4 cellular contexts compared by ENCODE assay signal in genomic region chr5:53006920-53007890, GRCh38.
TF ChIP-seq lines count a peak whose summit lies in the region.

No MANE protein-coding gene starts in this region.

TF ChIP-seq in HepG2, 621 proteins besides CTCF, POLR2A, EP300 and RAD21:
- TF ChIP-seq PAXIP1 (CRISPR knock-in tag; conservative IDR thresholded peaks at IDR 0.05), result 0 out of 2 replicates have a peak, but pooled peaks have one; percentile 11
- TF ChIP-seq CEBPG (CRISPR knock-in tag; IDR thresholded peaks at IDR 0.05), result 0 out of 2 replicates have a peak, but pooled peaks have one; percentile 10
- TF ChIP-seq ZNF10 (CRISPR knock-in tag; IDR thresholded peaks at IDR 0.05; ENCODE audit: borderline replicate concordance, low read depth), result no peak
- no peak for TF ChIP-seq HMG20B (CRISPR knock-in tag; conservative IDR thresholded peaks at IDR 0.05)
- TF ChIP-seq ZNF18 (CRISPR knock-in tag; IDR thresholded peaks at IDR 0.05; ENCODE audit: insufficient replicate concordance), result peak; percentile 48

TF ChIP-seq in SK-N-SH, 30 proteins besides CTCF, POLR2A, EP300 and RAD21:
- TF ChIP-seq RCOR1 (IDR thresholded peaks at IDR 0.05; ENCODE audit: low read length), result no peak
- TF ChIP-seq YY1 (IDR thresholded peaks at IDR 0.05; ENCODE audit: low read depth), result no peak
TF ChIP-seq in SK-N-SH: peak in this region for 0.

TF ChIP-seq in endothelial cell of umbilical vein, 7 proteins besides CTCF, POLR2A, EP300 and RAD21:
- TF ChIP-seq FOS (IDR thresholded peaks at IDR 0.05; ENCODE audit: borderline replicate concordance, insufficient read depth, low read length) (no peak), MYC (IDR thresholded peaks at IDR 0.05; ENCODE audit: low read depth, low read length) (no peak), JUN (IDR thresholded peaks at IDR 0.05; ENCODE audit: borderline replicate concordance, insufficient read depth, insufficient read length, low read depth) (no peak), MAX (IDR thresholded peaks at IDR 0.05; ENCODE audit: insufficient read depth, insufficient read length) (no peak), POLR2AphosphoS5 (IDR thresholded peaks at IDR 0.05; ENCODE audit: insufficient read depth, low read depth, low read length) (no peak)
TF ChIP-seq in endothelial cell of umbilical vein: peak in this region for 0.

TF ChIP-seq in HEK293T, 16 proteins besides CTCF, POLR2A, EP300 and RAD21:
- no peak for TF ChIP-seq SP1 (IDR thresholded peaks at IDR 0.05)
- TF ChIP-seq ARNT (IDR thresholded peaks at IDR 0.05), result no peak
- TF ChIP-seq SUZ12 (IDR thresholded peaks at IDR 0.05), result no peak
- no peak for TF ChIP-seq FOXK2 (IDR thresholded peaks at IDR 0.05)
- no peak for TF ChIP-seq FOXA1 (IDR thresholded peaks at IDR 0.05)
- no peak for TF ChIP-seq ELF4 (IDR thresholded peaks at IDR 0.05)
- no peak for TF ChIP-seq LEF1 (IDR thresholded peaks at IDR 0.05; ENCODE audit: borderline replicate concordance)
TF ChIP-seq in HEK293T: peak in this region for 0.
